24 cellular contexts compared by ENCODE assay signal in the genomic region with DNA sequence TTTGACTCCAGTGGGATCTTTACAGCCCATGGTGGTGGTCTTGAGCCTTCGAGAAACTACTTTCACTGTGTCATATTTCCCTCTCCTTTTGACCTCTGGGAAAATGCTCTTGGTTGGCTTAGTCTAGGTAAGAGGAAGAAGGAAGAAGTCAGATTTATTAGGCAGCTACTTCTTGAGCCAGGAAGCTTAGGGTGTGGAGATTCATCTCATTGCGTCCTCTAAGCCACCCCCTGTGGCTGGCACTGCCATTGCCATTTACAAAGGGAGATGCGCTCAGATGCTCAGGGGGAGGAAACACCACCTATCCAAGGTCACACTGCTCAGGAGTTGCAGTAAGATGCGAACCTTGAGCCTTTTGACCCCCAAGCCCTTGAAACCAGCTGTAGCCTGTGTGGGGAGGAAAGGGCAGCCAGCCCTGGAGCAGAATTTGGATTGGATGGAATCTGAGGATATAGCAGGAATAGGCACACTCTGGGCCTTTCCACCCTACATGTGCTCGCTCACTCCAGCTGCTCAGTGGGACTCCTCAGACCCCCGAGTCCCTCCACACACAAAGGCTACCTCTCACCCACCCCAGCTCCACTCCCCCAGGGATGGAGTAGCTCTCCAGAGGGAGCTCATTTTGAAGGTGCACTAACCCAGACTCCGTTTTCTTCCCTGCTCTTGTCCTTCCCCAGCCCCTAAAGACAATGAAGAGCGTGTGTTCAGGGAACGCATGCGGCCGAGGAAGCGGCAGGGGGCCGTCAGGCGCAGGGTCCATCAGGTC.
"Had no signal": no experiment of that assay in that cellular context is flagged by ENCODE, and none has a peak within 500 bp of the region (broad histone marks: within the 10 kb centered on the region; RNA-seq: fewer than 3 reads in every experiment).

No MANE protein-coding gene starts in this region.

- H3K9me3 ChIP-seq: heart left ventricle, left lung, lower lobe of right lung, neutrophil, ovary, suprapubic skin, tibial artery had no signal

- H3K36me3 ChIP-seq: neutrophil, ovary, suprapubic skin had no signal

- H3K4me1 ChIP-seq: lower lobe of right lung, suprapubic skin, tibial artery had no signal

- H3K4me3 Mint-ChIP-seq: activated naive CD4-positive, alpha-beta T cell treated with anti-CD3 and anti-CD28 coated beads, Interleukin-2, amount 10 ng/mL, durations not matched to agents 7 days and 5 days; immature natural killer cell; nephron had no signal

- H3K4me3 ChIP-seq: heart left ventricle, left lung, lower lobe of right lung, ovary, suprapubic skin, tibial artery had no signal

- H3K9me3 Mint-ChIP-seq: activated naive CD4-positive, alpha-beta T cell treated with anti-CD3 and anti-CD28 coated beads, Interleukin-2, amount 10 ng/mL, durations not matched to agents 7 days and 5 days; immature natural killer cell; nephron had no signal

- H3K4me1 Mint-ChIP-seq: nephron had no signal

- H3K36me3 Mint-ChIP-seq: activated naive CD4-positive, alpha-beta T cell treated with anti-CD3 and anti-CD28 coated beads, Interleukin-2, amount 10 ng/mL, durations not matched to agents 7 days and 5 days had no signal

- H3K27ac Mint-ChIP-seq: activated naive CD4-positive, alpha-beta T cell treated with anti-CD3 and anti-CD28 coated beads, Interleukin-2, amount 10 ng/mL, durations not matched to agents 7 days and 5 days; immature natural killer cell; nephron; progenitor cell of endocrine pancreas had no signal

- DNase-seq: activated CD4-positive, alpha-beta T cell treated with anti-CD3 and anti-CD28 coated beads for 4 hours; activated CD4-positive, alpha-beta T cell treated with anti-CD3 and anti-CD28 coated beads, Interleukin-2, amount 50 U/mL, for 4 hours; activated gamma-delta T cell; activated naive CD4-positive, alpha-beta T cell treated with anti-CD3 and anti-CD28 coated beads, Interleukin-2, amount 10 ng/mL, durations not matched to agents 7 days and 5 days; activated T-cell treated with anti-CD3 and anti-CD28 coated beads, Interleukin-2, amount 50 U/mL, for 1 hour; amygdala; central memory CD4-positive, alpha-beta T cell; effector memory CD4-positive, alpha-beta T cell; heart left ventricle; hypothalamus; immature natural killer cell; left lung; lower lobe of right lung; mesendoderm; ovary; small intestine; stimulated activated CD4-positive, alpha-beta T cell treated with anti-CD3 and anti-CD28 coated beads, Interleukin-4, amount 100 ng/mL, for 4 hours; stimulated activated CD8-positive, alpha-beta memory T cell treated with anti-CD3 and anti-CD28 coated beads, Interleukin-4, amount 100 ng/mL, for 48 hours; stimulated activated naive CD4-positive, alpha-beta T cell; tibial artery had no signal

- ATAC-seq: left lung, lower lobe of right lung had no signal
